ENCODE assay signal across 10 cellular contexts in genomic region chr11:5712507-5712906, GRCh38. TPM values are rescaled to one million over a fixed set of nuclear protein-coding genes. Genes with fewer than 3 reads are reported as not detected.
DNase-seq lines count a peak whose midpoint lies in the region; ATAC-seq, FAIRE-seq and TF ChIP-seq lines count a peak whose summit lies in the region.
"Had no signal": no experiment of that assay in that cellular context is flagged by ENCODE, and none has a peak within 500 bp of the region (broad histone marks: within the 10 kb centered on the region; RNA-seq: fewer than 3 reads in every experiment).

No MANE protein-coding gene starts in this region.

- dilution Hi-C loops in IMR-90 (cut with HindIII; ENCODE audit: low sequenced_read_pairs, unreplicated experiment) = no loop called here

- H3K9me1 ChIP-seq in IMR-90 (ENCODE audit: insufficient read depth, low read length) = no peaks in the 10 kb centered on the region

- POLR2A ChIA-PET in IMR-90 (lab: Charles Lee; ENCODE audit: unreplicated experiment) = no interaction called here

- TF ChIP-seq RAD21 in IMR-90 (IDR thresholded peaks at IDR 0.05; ENCODE audit: low read length) = peak; percentile 38

- DNase-seq in IMR-90 (peak; percentile 5), pancreas (no peak), middle frontal gyrus (ENCODE audit: extremely low spot score, low spot score) (no peak), activated T-cell treated with anti-CD3 and anti-CD28 coated beads for 4 hours (no peak), SKM-1 treated with dmso at 0.1 percent for 144 hours (lab: John Stamatoyannopoulos, UW; ENCODE audit: unreplicated experiment) (no peak), NK-92 (lab: John Stamatoyannopoulos, UW; ENCODE audit: unreplicated experiment) (no peak)
- peak; percentile 15 for DNase-seq in central memory CD4-positive, alpha-beta T cell
- DNase-seq: HCEC 1CT had no signal

- no peak overlapping the region for H3K4ac ChIP-seq in IMR-90 (ENCODE audit: low read depth, low read length)

- no peak overlapping the region for H4K91ac ChIP-seq in IMR-90 (ENCODE audit: insufficient read depth, low read depth, low read length)

- no peak overlapping the region for H2BK120ac ChIP-seq in IMR-90 (ENCODE audit: low read depth, low read length)

- CTCF ChIA-PET in IMR-90 (lab: Yijun Ruan, JAX) = no interaction called here

- intact Hi-C loops in IMR-90 (cut with micrococcal nuclease) = loop anchor here (5.0 kb wide), 1 partner anchor 235 kb away; no protein-coding TSS in a partner anchor
- intact Hi-C loops in pancreas (cut with DNase I) = no loop called here

- no peak overlapping the region for H2BK20ac ChIP-seq in IMR-90 (ENCODE audit: low read depth, low read length)

- peak; percentile 26 for FAIRE-seq in pancreas (lab: Jason Lieb, UNC)

- H4K20me1 ChIP-seq in IMR-90 (ENCODE audit: insufficient read depth, low read length) = no peaks in the 10 kb centered on the region

- no peak for TF ChIP-seq POLR2A in IMR-90 (IDR thresholded peaks at IDR 0.05; ENCODE audit: low read depth, low read length)

- H3K23ac ChIP-seq in IMR-90 (ENCODE audit: low read depth, low read length) = no peak overlapping the region

- H2BK15ac ChIP-seq in IMR-90 (ENCODE audit: low read depth, low read length) = no peak overlapping the region

- H3K27me3 ChIP-seq in IMR-90 (ENCODE audit: control insufficient read depth, insufficient read depth, low read length) = no peaks in the 10 kb centered on the region
- H3K27me3 ChIP-seq in pancreas = no peaks in the 10 kb centered on the region

- H3K14ac ChIP-seq in IMR-90 (replicated peaks; ENCODE audit: low read depth, low read length) = no peak overlapping the region

- BruUV-seq in IMR-90 (replicated peaks; lab: Mats Ljungman, UMichigan) = no TSS peak

- in situ Hi-C loops in IMR-90 (cut with MboI; ENCODE audit: low sequenced_read_pairs) = no loop called here

- H3K4me1 ChIP-seq in IMR-90 (ENCODE audit: control insufficient read depth, insufficient read depth, low read length) = no peaks in the 10 kb centered on the region
- H3K4me1 ChIP-seq in pancreas = no peaks in the 10 kb centered on the region

- no peak overlapping the region for H4K8ac ChIP-seq in IMR-90 (ENCODE audit: low read depth in 2 of 2, low read length in 2 of 2)

- TF ChIP-seq CTCF in GM12874 (IDR thresholded peaks at IDR 0.05; ENCODE audit: insufficient read depth, low read depth, low read length) (peak; percentile 20; the same call in 1 of the 2 replicates), IMR-90 (conservative IDR thresholded peaks at IDR 0.05; ENCODE audit: low read depth, low read length) (peak; percentile 40), pancreas (IDR thresholded peaks at IDR 0.05) (peak; percentile 18 to 34 (median 26))

- no peak overlapping the region for H2AK5ac ChIP-seq in IMR-90 (ENCODE audit: low read depth, low read length)

- H3K9me3 ChIP-seq in IMR-90 (ENCODE audit: control insufficient read depth, insufficient read depth, low read length) = no peaks in the 10 kb centered on the region
- no peaks in the 10 kb centered on the region for H3K9me3 ChIP-seq in pancreas

- H3K4me3 ChIP-seq in IMR-90 (ENCODE audit: insufficient read depth, low read depth, low read length) (no peak overlapping the region), pancreas (no peak overlapping the region)

- no peak overlapping the region for H2BK5ac ChIP-seq in IMR-90 (ENCODE audit: low read depth, low read length, poor library complexity, severe bottlenecking)

- H2AFZ ChIP-seq in IMR-90 (replicated peaks; ENCODE audit: low read length, poor library complexity) = no peak overlapping the region

- H4K5ac ChIP-seq in IMR-90 (ENCODE audit: low read depth, low read length) = no peak overlapping the region

- H2AK9ac ChIP-seq in IMR-90 (replicated peaks; ENCODE audit: low read depth, low read length, poor library complexity) = no peak overlapping the region

- H3K56ac ChIP-seq in IMR-90 (ENCODE audit: extremely low read depth, insufficient read depth, low read length) = no peak overlapping the region

- ATAC-seq in IMR-90 (ENCODE audit: low read depth) = no peak
- peak in 3 of 4 donors; percentile 41 to 59 (median 58) for ATAC-seq in pancreas

- H3K9ac ChIP-seq in IMR-90 (ENCODE audit: low read depth, low read length) = no peak overlapping the region

- no peak overlapping the region for H3K4me2 ChIP-seq in IMR-90 (ENCODE audit: low read depth, low read length)

- H3K79me1 ChIP-seq in IMR-90 (ENCODE audit: low read depth in 1 of 2, low read length in 2 of 2) = no peaks in the 10 kb centered on the region

- WGBS in IMR-90 (ENCODE audit: extremely low coverage in 2 of 2, insufficient read length in 1 of 2), 2 experiments = no CpG with 5 or more reads among the region's 1 CpG
- 24 to 43% methylated on average over 1 of the region's 1 CpG for WGBS in pancreas, 2 donors

- H3K18ac ChIP-seq in IMR-90 (ENCODE audit: low read depth, low read length) = no peak overlapping the region

- no peak overlapping the region for H3K27ac ChIP-seq in IMR-90 (ENCODE audit: insufficient read depth, low read length)
- no peak overlapping the region for H3K27ac ChIP-seq in pancreas

- H3K36me3 ChIP-seq in IMR-90 (ENCODE audit: control insufficient read depth, insufficient read depth, low read length) (peaks cover 8% of the 10 kb centered on the region), pancreas (no peaks in the 10 kb centered on the region)

TF ChIP-seq in IMR-90, 13 proteins besides CTCF, POLR2A, EP300 and RAD21:
- TF ChIP-seq MAZ (IDR thresholded peaks at IDR 0.05; ENCODE audit: borderline replicate concordance, low read depth, low read length) = no peak
- peak; percentile 39 for TF ChIP-seq SMC3 (IDR thresholded peaks at IDR 0.05; ENCODE audit: low read depth, low read length)
- TF ChIP-seq USF2 (IDR thresholded peaks at IDR 0.05; ENCODE audit: low read depth, low read length) = no peak

RNA-seq across cellular contexts. Expression of gene TRIM22, which starts 22.9 kb away (rescaled TPM):
- total RNA-seq in IMR-90 (2012; rRNA removed) = 39.4 and 46.8 TPM in 2 replicates
- 30.4 and 43.6 TPM in 2 replicates for polyA plus RNA-seq in IMR-90 (2012; rRNA removed)
- 7.4 and 15.7 TPM in 2 replicates for polyA plus RNA-seq in IMR-90 (2012; cell fraction: cytosol; rRNA removed)
- polyA plus RNA-seq in IMR-90 (2012; cell fraction: nucleus; rRNA removed; ENCODE audit: low replicate concordance) = 35.2 and 246 TPM in 2 replicates
- total RNA-seq in pancreas = 10 to 100 TPM in 4 of 6 donors, 1 to 10 TPM in 2; 4.1 to 24.7 (median 11.6) TPM
- 1 to 10 TPM; 9.1 to 9.5 TPM for polyA plus RNA-seq in pancreas

RNA-seq across cellular contexts. Expression of gene OR56B1, which starts 23.7 kb away (rescaled TPM):
- total RNA-seq in IMR-90 (2012; rRNA removed) (not detected in 2 replicates), pancreas (not detected)
- polyA plus RNA-seq in IMR-90 (2012; rRNA removed) (not detected in 2 replicates), pancreas (not detected)
- polyA plus RNA-seq in IMR-90 (2012; cell fraction: cytosol; rRNA removed) = not detected in 2 replicates
- polyA plus RNA-seq in IMR-90 (2012; cell fraction: nucleus; rRNA removed; ENCODE audit: low replicate concordance) = not detected in 2 replicates
- total RNA-seq: NCI-H460 had no signal

RNA-seq across cellular contexts. Expression of gene TRIM5, which starts 27.6 kb away (rescaled TPM):
- 49.1 and 58.0 TPM in 2 replicates for total RNA-seq in IMR-90 (2012; rRNA removed)
- 26.3 and 32.6 TPM in 2 replicates for polyA plus RNA-seq in IMR-90 (2012; rRNA removed)
- 11.5 and 14.9 TPM in 2 replicates for polyA plus RNA-seq in IMR-90 (2012; cell fraction: cytosol; rRNA removed)
- polyA plus RNA-seq in IMR-90 (2012; cell fraction: nucleus; rRNA removed; ENCODE audit: low replicate concordance) = 10.8 and 29.4 TPM in 2 replicates
- total RNA-seq in pancreas = 10 to 100 TPM; 16.1 to 23.8 (median 18.8) TPM
- 1 to 10 TPM; 6.4 to 9.8 TPM for polyA plus RNA-seq in pancreas

RNA-seq across cellular contexts. Expression of gene OR52N4, which starts 41.5 kb away (rescaled TPM):
- total RNA-seq in IMR-90 (2012; rRNA removed) (not detected in 2 replicates), pancreas (not detected)
- polyA plus RNA-seq in IMR-90 (2012; rRNA removed) (not detected in 2 replicates), pancreas (under 1 TPM in 1 of 2 donors, not detected in 1; 0.07 TPM)
- polyA plus RNA-seq in IMR-90 (2012; cell fraction: cytosol; rRNA removed) = not detected in 2 replicates
- polyA plus RNA-seq in IMR-90 (2012; cell fraction: nucleus; rRNA removed; ENCODE audit: low replicate concordance) = 0.10 TPM in 1 of 2 replicates, not detected in the other
- total RNA-seq: NCI-H460 had no signal

Comparison
In these comparisons a context has a peak if more than half of its experiments do, and no peak if none do; other contexts are left out.
1. DNase-seq: peak in IMR-90 (single experiment) and central memory CD4-positive, alpha-beta T cell (single experiment); none in pancreas (0 of 6), middle frontal gyrus (single experiment), activated T-cell treated with anti-CD3 and anti-CD28 coated beads for 4 hours (single experiment), SKM-1 treated with dmso at 0.1 percent for 144 hours (single experiment) and NK-92 (single experiment).
2. Peak in every context shown above with its lines, with median percentiles within 50 percentile points of each other: CTCF ChIP-seq.